Comparison of ENCODE assay signal across 12 cellular contexts in genomic region chr6:54698974-54699373, GRCh38.
DNase-seq lines count a peak whose midpoint lies in the region; ATAC-seq and TF ChIP-seq lines count a peak whose summit lies in the region.
"Had no signal": no experiment of that assay in that cellular context is flagged by ENCODE, and none has a peak within 500 bp of the region (broad histone marks: within the 10 kb centered on the region; RNA-seq: fewer than 3 reads in every experiment).

No MANE protein-coding gene starts in this region.

- peak; percentile 71 for DNase-seq in HPDE6-E6E7 (ENCODE audit: extremely low spot score)
- no peak for DNase-seq in neural crest cell (ENCODE audit: low read depth, low spot score)
- no peak for DNase-seq in GM19240 (ENCODE audit: insufficient read length, low spot score)
- no peak for DNase-seq in AG08396 (ENCODE audit: low spot score)
- no peak for DNase-seq in NCI-H345 (lab: John Stamatoyannopoulos, UW)
- no peak for DNase-seq in NCI-H748 treated with DMSO at 0.1 percent for 48 hours (lab: John Stamatoyannopoulos, UW)
- DNase-seq: activated CD4-positive, alpha-beta memory T cell treated with anti-CD3 and anti-CD28 coated beads, Interleukin-2, amount 10 ng/mL, durations not matched to agents 7 days and 5 days; CD4-positive, alpha-beta memory T cell; NCI-H1417 treated with DMSO at 0.1 percent for 48 hours; stimulated activated CD4-positive, alpha-beta T cell treated with anti-CD3 and anti-CD28 coated beads, Interleukin-4, amount 100 ng/mL, for 4 hours had no signal

- H3K4me1 Mint-ChIP-seq in neural crest cell, result peaks cover 8% of the 10 kb centered on the region
- H3K4me1 Mint-ChIP-seq: activated CD4-positive, alpha-beta memory T cell treated with anti-CD3 and anti-CD28 coated beads, Interleukin-2, amount 10 ng/mL, durations not matched to agents 7 days and 5 days; CD4-positive, alpha-beta memory T cell had no signal

- H3K36me3 Mint-ChIP-seq in neural crest cell (ENCODE audit: low read depth), result no peaks in the 10 kb centered on the region
- H3K36me3 Mint-ChIP-seq: CD4-positive, alpha-beta memory T cell had no signal

- TF ChIP-seq CTCF in neural crest cell (conservative IDR thresholded peaks at IDR 0.05), result no peak

- no peak overlapping the region for H3K4me3 Mint-ChIP-seq in neural crest cell
- H3K4me3 Mint-ChIP-seq: activated CD4-positive, alpha-beta memory T cell treated with anti-CD3 and anti-CD28 coated beads, Interleukin-2, amount 10 ng/mL, durations not matched to agents 7 days and 5 days; CD4-positive, alpha-beta memory T cell had no signal

- H3K9me3 Mint-ChIP-seq in neural crest cell, result no peaks in the 10 kb centered on the region
- H3K9me3 Mint-ChIP-seq: activated CD4-positive, alpha-beta memory T cell treated with anti-CD3 and anti-CD28 coated beads, Interleukin-2, amount 10 ng/mL, durations not matched to agents 7 days and 5 days had no signal

- H3K27ac Mint-ChIP-seq in neural crest cell (ENCODE audit: unreplicated experiment), result peak overlapping the region; percentile 78
- H3K27ac Mint-ChIP-seq: activated CD4-positive, alpha-beta memory T cell treated with anti-CD3 and anti-CD28 coated beads, Interleukin-2, amount 10 ng/mL, durations not matched to agents 7 days and 5 days; CD4-positive, alpha-beta memory T cell had no signal

- no peaks in the 10 kb centered on the region for H3K27me3 Mint-ChIP-seq in neural crest cell (ENCODE audit: low read depth)
- H3K27me3 Mint-ChIP-seq: activated CD4-positive, alpha-beta memory T cell treated with anti-CD3 and anti-CD28 coated beads, Interleukin-2, amount 10 ng/mL, durations not matched to agents 7 days and 5 days; CD4-positive, alpha-beta memory T cell had no signal

- ATAC-seq in GM18519 (IDR thresholded peaks at IDR 0.05; ENCODE audit: low FRiP score, unreplicated experiment) (peak; percentile 57), GM21723 (IDR thresholded peaks at IDR 0.05; ENCODE audit: unreplicated experiment) (peak; percentile 70)
